22 cellular contexts compared by ENCODE assay signal in genomic region chr19:15235796-15236195, GRCh38. TPM values are rescaled to one million over a fixed set of nuclear protein-coding genes. Genes with fewer than 3 reads are reported as not detected.
DNase-seq lines count a peak whose midpoint lies in the region; ATAC-seq, FAIRE-seq and TF ChIP-seq lines count a peak whose summit lies in the region.
"Had no signal": no experiment of that assay in that cellular context is flagged by ENCODE, and none has a peak within 500 bp of the region (broad histone marks: within the 10 kb centered on the region; RNA-seq: fewer than 3 reads in every experiment).

No MANE protein-coding gene starts in this region.

- H3K27ac ChIP-seq in BLaER1: no peak overlapping the region; the same call in 1 of the 2 replicates
- H3K27ac ChIP-seq in BLaER1 treated with 17β-estradiol and CSF1 and Interleukin-3, amounts not matched to agents 10 nM and 100 nM: 0 out of 22 replicates have a peak overlapping the region, but pooled peaks of 1 of the 11 experiments have one; percentile 4
- no peak overlapping the region for H3K27ac ChIP-seq in astrocyte (ENCODE audit: low read depth, low read length)

- H3K36me3 Mint-ChIP-seq in astrocyte (ENCODE audit: low read depth, unreplicated experiment): peaks cover 14% of the 10 kb centered on the region
- H3K36me3 Mint-ChIP-seq in nephron (ENCODE audit: low read depth): peaks cover 33% of the 10 kb centered on the region

- H3K36me3 ChIP-seq in BLaER1: peaks cover 64% of the 10 kb centered on the region
- H3K36me3 ChIP-seq in BLaER1 treated with 17β-estradiol and CSF1 and Interleukin-3, amounts not matched to agents 10 nM and 100 nM: peaks cover 46 to 65% (median 58%) of the 10 kb centered on the region in 11 experiments
- peaks cover 27% of the 10 kb centered on the region for H3K36me3 ChIP-seq in astrocyte (ENCODE audit: insufficient read depth, low read length)

- FAIRE-seq in astrocyte (lab: Jason Lieb, UNC): no peak

- H3K9me3 ChIP-seq in BLaER1: peaks cover 14% of the 10 kb centered on the region
- peaks cover 0 to 9% (median 6%) of the 10 kb centered on the region in 11 experiments; a peak in 18 of 22 replicates for H3K9me3 ChIP-seq in BLaER1 treated with 17β-estradiol and CSF1 and Interleukin-3, amounts not matched to agents 10 nM and 100 nM (replicated peaks in 1 of 11)
- no peaks in the 10 kb centered on the region for H3K9me3 ChIP-seq in astrocyte (ENCODE audit: insufficient read depth, low read depth, low read length)

- H3K4me1 Mint-ChIP-seq in astrocyte (ENCODE audit: low read depth, unreplicated experiment) (no peaks in the 10 kb centered on the region), nephron (no peaks in the 10 kb centered on the region)

- H3K9me3 Mint-ChIP-seq in astrocyte (ENCODE audit: unreplicated experiment) (no peaks in the 10 kb centered on the region), nephron (no peaks in the 10 kb centered on the region)
- H3K9me3 Mint-ChIP-seq: CD8-positive, alpha-beta memory T cell had no signal

- H3K27ac Mint-ChIP-seq in astrocyte (ENCODE audit: unreplicated experiment): peak overlapping the region; percentile 60
- H3K27ac Mint-ChIP-seq in nephron: peak overlapping the region in 2 of 3 experiments; percentile 2
- H3K27ac Mint-ChIP-seq: IgD-negative memory B cell had no signal

- H2AFZ ChIP-seq in astrocyte (ENCODE audit: low read depth, low read length): no peak overlapping the region

- H3K4me1 ChIP-seq in BLaER1 (peaks cover 49% of the 10 kb centered on the region), astrocyte (ENCODE audit: insufficient read depth, low read length) (no peaks in the 10 kb centered on the region)
- H3K4me1 ChIP-seq in BLaER1 treated with 17β-estradiol and CSF1 and Interleukin-3, amounts not matched to agents 10 nM and 100 nM: peaks cover 42 to 54% (median 49%) of the 10 kb centered on the region in 10 experiments

- no peaks in the 10 kb centered on the region for H3K79me2 ChIP-seq in astrocyte (ENCODE audit: insufficient read depth, low read length)

- H4K20me1 ChIP-seq in BLaER1: peaks cover 86% of the 10 kb centered on the region
- H4K20me1 ChIP-seq in BLaER1 treated with 17β-estradiol and CSF1 and Interleukin-3, amounts not matched to agents 10 nM and 100 nM: peaks cover 54 to 92% (median 78%) of the 10 kb centered on the region in 11 experiments
- peaks cover 37% of the 10 kb centered on the region for H4K20me1 ChIP-seq in astrocyte (ENCODE audit: insufficient read depth, low read length)

- TF ChIP-seq CTCF in astrocyte (IDR thresholded peaks at IDR 0.05; ENCODE audit: insufficient read depth, low read depth, low read length) (no peak), nephron (IDR thresholded peaks at IDR 0.05; ENCODE audit: unreplicated experiment in 3 of 3) (no peak)

- no peak for DNase-seq in astrocyte (ENCODE audit: low read depth)
- DNase-seq in AG20443 (ENCODE audit: low spot score): no peak
- DNase-seq in DMS114 treated with DMSO at 0.1 percent for 48 hours (lab: John Stamatoyannopoulos, UW; ENCODE audit: unreplicated experiment): no peak
- no peak for DNase-seq in activated naive CD4-positive, alpha-beta T cell treated with Interleukin-2 at 50 U/mL for 16 hours
- DNase-seq: C1 segment of cervical spinal cord; Calu3; CD8-positive, alpha-beta memory T cell; GDM1; MV-4-11; NCI-H1417; NCI-H187; NCI-H446; NCI-H526; OCI-M1; Right ventricle myocardium superior had no signal

- H3K4me2 ChIP-seq in BLaER1: peak overlapping the region; percentile 53
- H3K4me2 ChIP-seq in BLaER1 treated with 17β-estradiol and CSF1 and Interleukin-3, amounts not matched to agents 10 nM and 100 nM: peak overlapping the region; percentile 48 to 74 (median 68); a peak in 18 of 22 replicates
- no peak overlapping the region for H3K4me2 ChIP-seq in astrocyte (ENCODE audit: low read length)

- no peak overlapping the region for H3K4me3 ChIP-seq in BLaER1
- H3K4me3 ChIP-seq in BLaER1 treated with 17β-estradiol and CSF1 and Interleukin-3, amounts not matched to agents 10 nM and 100 nM: no peak overlapping the region
- H3K4me3 ChIP-seq in astrocyte (ENCODE audit: insufficient read depth, low read depth, low read length): no peak overlapping the region

- H3K4me3 Mint-ChIP-seq in astrocyte (ENCODE audit: unreplicated experiment) (no peak overlapping the region), nephron (no peak overlapping the region)

- no peak for ATAC-seq in GM18519 (IDR thresholded peaks at IDR 0.05; ENCODE audit: low FRiP score, unreplicated experiment)

- H3K27me3 Mint-ChIP-seq in astrocyte (ENCODE audit: low read depth, unreplicated experiment) (peaks cover 10% of the 10 kb centered on the region), nephron (ENCODE audit: low read depth) (peaks cover 19% of the 10 kb centered on the region)

- no peak overlapping the region for H3K9ac ChIP-seq in BLaER1
- H3K9ac ChIP-seq in BLaER1 treated with 17β-estradiol and CSF1 and Interleukin-3, amounts not matched to agents 10 nM and 100 nM: peak overlapping the region in 2 of 11 experiments; percentile 2 to 19; a peak in 1 of 22 replicates
- no peak overlapping the region for H3K9ac ChIP-seq in astrocyte (ENCODE audit: low read length)

- peaks cover 32% of the 10 kb centered on the region for H3K27me3 ChIP-seq in BLaER1
- H3K27me3 ChIP-seq in BLaER1 treated with 17β-estradiol and CSF1 and Interleukin-3, amounts not matched to agents 10 nM and 100 nM: peaks cover 32 to 40% (median 33%) of the 10 kb centered on the region in 11 experiments
- peaks cover 5% of the 10 kb centered on the region for H3K27me3 ChIP-seq in astrocyte (ENCODE audit: insufficient read depth, low read length)

RNA-seq across cellular contexts. Expression of gene EPHX3, which starts 3.5 kb away (rescaled TPM):
- 0.54 and 0.87 TPM in 2 replicates for total RNA-seq in astrocyte
- total RNA-seq: CD8-positive, alpha-beta memory T cell; M059J; SK-MEL-5 had no signal

RNA-seq across cellular contexts. Expression of gene NOTCH3, which starts 35.0 kb away (rescaled TPM):
- total RNA-seq in astrocyte: 162 and 219 TPM in 2 replicates
